ENCODE assay signal across 11 cellular contexts in the genomic region with DNA sequence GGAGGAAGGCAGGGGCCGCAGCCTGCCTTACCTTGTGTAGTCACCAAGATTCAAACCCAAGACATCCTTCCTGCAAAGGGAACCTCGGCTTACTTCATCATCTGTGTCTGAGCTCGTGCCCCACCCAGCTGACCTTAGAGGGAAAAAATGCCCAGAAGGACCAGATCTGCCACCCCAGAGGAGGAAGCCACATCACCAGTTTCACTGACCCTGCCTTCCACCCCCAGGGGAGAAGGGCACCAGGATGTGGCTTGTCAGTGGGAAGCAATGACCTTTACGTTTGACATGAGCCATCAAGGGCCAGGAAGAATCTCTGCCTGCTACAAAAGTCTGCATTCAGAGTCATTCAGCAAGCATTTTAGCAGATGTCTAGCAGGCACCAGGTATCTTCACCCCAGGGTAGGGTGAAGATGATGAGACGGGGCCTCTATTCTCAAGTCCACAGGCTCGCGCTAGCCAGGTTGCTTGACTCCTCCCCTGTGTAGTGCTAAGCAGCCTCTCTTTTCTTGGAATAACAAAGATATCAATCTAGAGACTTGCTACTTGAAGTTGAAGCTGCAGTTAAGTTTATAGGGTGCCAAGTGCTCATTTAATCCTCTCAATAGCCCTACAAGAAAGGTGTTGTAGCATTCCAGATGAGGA. TPM values are rescaled to one million over a fixed set of nuclear protein-coding genes. Genes with fewer than 3 reads are reported as not detected.
DNase-seq lines count a peak whose midpoint lies in the region; ATAC-seq and TF ChIP-seq lines count a peak whose summit lies in the region.
"Had no signal": no experiment of that assay in that cellular context is flagged by ENCODE, and none has a peak within 500 bp of the region (broad histone marks: within the 10 kb centered on the region; RNA-seq: fewer than 3 reads in every experiment).

No MANE protein-coding gene starts in this region.

- no peaks in the 10 kb centered on the region for H3K27me3 Mint-ChIP-seq in activated CD8-positive, alpha-beta memory T cell treated with anti-CD3 and anti-CD28 coated beads, Interleukin-2, amount 10 ng/mL, durations not matched to agents 7 days and 5 days
- H3K27me3 Mint-ChIP-seq in T-helper 17 cell, result no peaks in the 10 kb centered on the region

- no peak overlapping the region for H3K4me3 Mint-ChIP-seq in activated CD8-positive, alpha-beta memory T cell treated with anti-CD3 and anti-CD28 coated beads, Interleukin-2, amount 10 ng/mL, durations not matched to agents 7 days and 5 days
- no peak overlapping the region for H3K4me3 Mint-ChIP-seq in T-helper 17 cell

- H3K36me3 Mint-ChIP-seq in activated CD8-positive, alpha-beta memory T cell treated with anti-CD3 and anti-CD28 coated beads, Interleukin-2, amount 10 ng/mL, durations not matched to agents 7 days and 5 days, result peaks cover 37% of the 10 kb centered on the region
- peaks cover 8% of the 10 kb centered on the region for H3K36me3 Mint-ChIP-seq in T-helper 17 cell (ENCODE audit: low read depth)

- ATAC-seq in activated CD8-positive, alpha-beta memory T cell treated with anti-CD3 and anti-CD28 coated beads, Interleukin-2, amount 10 ng/mL, durations not matched to agents 7 days and 5 days, result peak; percentile 22
- ATAC-seq in T-helper 17 cell (no peak), GM19467 (IDR thresholded peaks at IDR 0.05; ENCODE audit: unreplicated experiment) (no peak)
- ATAC-seq: left colon had no signal

- H3K4me3 ChIP-seq in fibroblast of mammary gland (ENCODE audit: control insufficient read depth, low read depth, low read length) (no peak overlapping the region), suprapubic skin (no peak overlapping the region)

- H3K4me1 ChIP-seq in suprapubic skin, result peaks cover 30% of the 10 kb centered on the region

- H3K27me3 ChIP-seq in suprapubic skin, result no peaks in the 10 kb centered on the region

- peaks cover 56% of the 10 kb centered on the region for H3K4me1 Mint-ChIP-seq in activated CD8-positive, alpha-beta memory T cell treated with anti-CD3 and anti-CD28 coated beads, Interleukin-2, amount 10 ng/mL, durations not matched to agents 7 days and 5 days
- H3K4me1 Mint-ChIP-seq in T-helper 17 cell, result peaks cover 14% of the 10 kb centered on the region

- H3K9me3 ChIP-seq in T-helper 17 cell (ENCODE audit: control insufficient read depth, low read length, poor library complexity, severe bottlenecking) (no peaks in the 10 kb centered on the region), suprapubic skin (no peaks in the 10 kb centered on the region)

- H3K36me3 ChIP-seq in suprapubic skin, result peaks cover 44% of the 10 kb centered on the region

- no peak for TF ChIP-seq EP300 in suprapubic skin (IDR thresholded peaks at IDR 0.05)

- H3K27ac ChIP-seq in suprapubic skin, result peak overlapping the region; percentile 24
- H3K27ac ChIP-seq: KMS-11 had no signal

- 64% methylated on average over 4 of the region's 7 CpGs for WGBS in suprapubic skin

- no peak for TF ChIP-seq POLR2A in suprapubic skin (IDR thresholded peaks at IDR 0.05)

- H3K27ac Mint-ChIP-seq in activated CD8-positive, alpha-beta memory T cell treated with anti-CD3 and anti-CD28 coated beads, Interleukin-2, amount 10 ng/mL, durations not matched to agents 7 days and 5 days, result peak overlapping the region; percentile 86
- peak overlapping the region; percentile 45 for H3K27ac Mint-ChIP-seq in T-helper 17 cell

- CTCF ChIA-PET in activated CD8-positive, alpha-beta memory T cell treated with anti-CD3 and anti-CD28 coated beads, Interleukin-2, amount 10 ng/mL, durations not matched to agents 7 days and 5 days (lab: Charles Lee), result interaction anchor here (0.6 to 3.5 kb wide), 7 partner anchors 18 to 82 kb away, joined by 4 to 26 read pairs (median 6); a partner anchor contains a TSS

- TF ChIP-seq CTCF in fibroblast of mammary gland (conservative IDR thresholded peaks at IDR 0.05; ENCODE audit: control insufficient read depth, insufficient read depth, low read depth, low read length) (no peak), suprapubic skin (IDR thresholded peaks at IDR 0.05) (no peak)

- peak; percentile 62 for DNase-seq in activated CD8-positive, alpha-beta memory T cell treated with anti-CD3 and anti-CD28 coated beads, Interleukin-2, amount 10 ng/mL, durations not matched to agents 7 days and 5 days
- DNase-seq in activated CD8-positive, alpha-beta memory T cell treated with anti-CD3 and anti-CD28 coated beads, Interleukin-2, amount 50 U/mL, for 4 hours, result no peak
- DNase-seq in T-helper 17 cell (no peak), fibroblast of mammary gland (ENCODE audit: low read depth) (peak; percentile 48), suprapubic skin (ENCODE audit: low spot score in 2 of 2) (no peak), NCI-H2196 (lab: John Stamatoyannopoulos, UW; ENCODE audit: unreplicated experiment) (no peak), NCI-H2171 treated with DMSO at 0.1 percent for 48 hours (lab: John Stamatoyannopoulos, UW) (no peak)
- DNase-seq: left colon, small intestine had no signal

- H3K9me3 Mint-ChIP-seq in activated CD8-positive, alpha-beta memory T cell treated with anti-CD3 and anti-CD28 coated beads, Interleukin-2, amount 10 ng/mL, durations not matched to agents 7 days and 5 days (ENCODE audit: low read depth), result no peaks in the 10 kb centered on the region

RNA-seq across cellular contexts. Expression of a gene that starts 28.1 kb away (rescaled TPM):
- 100 to 1,000 TPM; 151 to 152 TPM for total RNA-seq in activated CD8-positive, alpha-beta memory T cell treated with anti-CD3 and anti-CD28 coated beads, Interleukin-2, amount 10 ng/mL, durations not matched to agents 7 days and 5 days
- total RNA-seq in T-helper 17 cell (100 to 1,000 TPM; 154 to 177 TPM), suprapubic skin (10 to 100 TPM; 44.3 to 59.7 (median 54.4) TPM)

Comparison
In these comparisons a context has a peak if more than half of its experiments do, and no peak if none do; other contexts are left out.
1. DNase-seq: peak in activated CD8-positive, alpha-beta memory T cell treated with anti-CD3 and anti-CD28 coated beads, Interleukin-2, amount 10 ng/mL, durations not matched to agents 7 days and 5 days (single experiment) and fibroblast of mammary gland (single experiment); none in activated CD8-positive, alpha-beta memory T cell treated with anti-CD3 and anti-CD28 coated beads, Interleukin-2, amount 50 U/mL, for 4 hours (single experiment), T-helper 17 cell (0 of 3), suprapubic skin (0 of 2), NCI-H2196 (single experiment) and NCI-H2171 treated with DMSO at 0.1 percent for 48 hours (single experiment).